12 cellular contexts compared by ENCODE assay signal in genomic region chr7:1054438-1055083, GRCh38. TPM values are rescaled to one million over a fixed set of nuclear protein-coding genes. Genes with fewer than 3 reads are reported as not detected.
DNase-seq lines count a peak whose midpoint lies in the region; FAIRE-seq and TF ChIP-seq lines count a peak whose summit lies in the region.
"Had no signal": no experiment of that assay in that cellular context is flagged by ENCODE, and none has a peak within 500 bp of the region (broad histone marks: within the 10 kb centered on the region; RNA-seq: fewer than 3 reads in every experiment).

No MANE protein-coding gene starts in this region.

- H3K4me1 ChIP-seq in A673 (ENCODE audit: insufficient read depth, low read length, poor library complexity, severe bottlenecking) (peaks cover 40% of the 10 kb centered on the region), Loucy (ENCODE audit: insufficient read depth, low read length, poor library complexity, severe bottlenecking) (peaks cover 66% of the 10 kb centered on the region), neuronal stem cell (ENCODE audit: control insufficient read depth in 2 of 2, insufficient read depth in 1 of 2, low read depth in 1 of 2, low read length in 2 of 2) (peaks cover 24 to 37% of the 10 kb centered on the region in 2 donors), GM23248 (ENCODE audit: insufficient read depth) (no peaks in the 10 kb centered on the region)
- H3K4me1 ChIP-seq: HAP-1 had no signal

- TF ChIP-seq CTCF in A673 (conservative IDR thresholded peaks at IDR 0.05; ENCODE audit: low read depth, low read length): no peak
- TF ChIP-seq CTCF in Loucy (conservative IDR thresholded peaks at IDR 0.05; ENCODE audit: low read length): no peak

- in situ Hi-C loops in GM23248 (cut with MboI): no loop called here

- H3K27me3 ChIP-seq in A673 (replicated peaks; ENCODE audit: insufficient read depth, low read depth, low read length, poor library complexity): no peaks in the 10 kb centered on the region
- H3K27me3 ChIP-seq in Loucy (ENCODE audit: insufficient read depth, low read length, poor library complexity, severe bottlenecking): no peaks in the 10 kb centered on the region
- H3K27me3 ChIP-seq in neuronal stem cell (ENCODE audit: control insufficient read depth in 3 of 3, insufficient read depth in 3 of 3, low read depth in 1 of 3, low read length in 3 of 3): no peaks in the 10 kb centered on the region
- H3K27me3 ChIP-seq in GM23248 (replicated peaks; ENCODE audit: insufficient read depth): no peaks in the 10 kb centered on the region
- H3K27me3 ChIP-seq: cardiac muscle cell had no signal

- peak overlapping the region; percentile 69 for H2BK15ac ChIP-seq in neuronal stem cell (ENCODE audit: low read length)

- no peak overlapping the region for H3K4me3 Mint-ChIP-seq in activated CD4-positive, alpha-beta memory T cell treated with anti-CD3 and anti-CD28 coated beads, Interleukin-2, amount 10 ng/mL, durations not matched to agents 7 days and 5 days
- H3K4me3 Mint-ChIP-seq: natural killer cell treated with Interleukin-12 subunit alpha and Interleukin-12 subunit beta and Interleukin-15 and Interleukin-18, amount 100 ng/mL, for 72 hours had no signal

- H3K14ac ChIP-seq in neuronal stem cell (ENCODE audit: low read length): peak overlapping the region; percentile 3

- intact Hi-C loops in A673 (cut with micrococcal nuclease; ENCODE audit: unreplicated experiment): no loop called here

- H3K36me3 Mint-ChIP-seq in activated CD4-positive, alpha-beta memory T cell treated with anti-CD3 and anti-CD28 coated beads, Interleukin-2, amount 10 ng/mL, durations not matched to agents 7 days and 5 days (ENCODE audit: low read depth): peaks cover 7% of the 10 kb centered on the region
- H3K36me3 Mint-ChIP-seq: natural killer cell treated with Interleukin-12 subunit alpha and Interleukin-12 subunit beta and Interleukin-15 and Interleukin-18, amount 100 ng/mL, for 72 hours had no signal

- BruUV-seq in A673 (replicated peaks; lab: Mats Ljungman, UMichigan): no TSS peak

- no peaks in the 10 kb centered on the region for H3K9me2 ChIP-seq in Loucy (replicated peaks; ENCODE audit: low read depth, low read length)
- H3K9me2 ChIP-seq in GM23248 (ENCODE audit: insufficient read depth): no peaks in the 10 kb centered on the region

- peak overlapping the region; percentile 80 for H3K23ac ChIP-seq in neuronal stem cell (ENCODE audit: low read depth, low read length, poor library complexity)

- no peaks in the 10 kb centered on the region for H3K9me3 ChIP-seq in A673 (ENCODE audit: low read depth, low read length, poor library complexity, severe bottlenecking)
- H3K9me3 ChIP-seq in Loucy (ENCODE audit: insufficient read depth, low read depth, low read length): no peaks in the 10 kb centered on the region
- no peaks in the 10 kb centered on the region for H3K9me3 ChIP-seq in neuronal stem cell (replicated peaks in 1 of 2; ENCODE audit: control insufficient read depth in 2 of 2, insufficient read depth in 1 of 2, low read depth in 1 of 2, low read length in 2 of 2)
- no peaks in the 10 kb centered on the region for H3K9me3 ChIP-seq in GM23248 (ENCODE audit: low read depth)
- H3K9me3 ChIP-seq: HAP-1 had no signal

- H3K4ac ChIP-seq in neuronal stem cell (ENCODE audit: low read length): peak overlapping the region; percentile 55

- peak overlapping the region; percentile 94 for H3K18ac ChIP-seq in neuronal stem cell (ENCODE audit: low read length)

- no peak overlapping the region for H4K8ac ChIP-seq in neuronal stem cell (ENCODE audit: low read depth, low read length)

- H3K4me1 Mint-ChIP-seq in activated CD4-positive, alpha-beta memory T cell treated with anti-CD3 and anti-CD28 coated beads, Interleukin-2, amount 10 ng/mL, durations not matched to agents 7 days and 5 days: peaks cover 35% of the 10 kb centered on the region

- H3K4me2 ChIP-seq in Loucy (ENCODE audit: low read depth, low read length, poor library complexity, severe bottlenecking) (peak overlapping the region; percentile 95), neuronal stem cell (ENCODE audit: insufficient read depth, low read length, poor library complexity, severe bottlenecking) (no peak overlapping the region), GM23248 (ENCODE audit: unreplicated experiment) (no peak overlapping the region)

- peak overlapping the region; percentile 46 for H2BK12ac ChIP-seq in neuronal stem cell (ENCODE audit: low read length)

- no peak overlapping the region for H3K27ac Mint-ChIP-seq in activated CD4-positive, alpha-beta memory T cell treated with anti-CD3 and anti-CD28 coated beads, Interleukin-2, amount 10 ng/mL, durations not matched to agents 7 days and 5 days
- H3K27ac Mint-ChIP-seq: natural killer cell treated with Interleukin-12 subunit alpha and Interleukin-12 subunit beta and Interleukin-15 and Interleukin-18, amount 100 ng/mL, for 72 hours had no signal

- peak overlapping the region; percentile 44 for H2BK5ac ChIP-seq in neuronal stem cell (ENCODE audit: low read length)

- H3K27ac ChIP-seq in A673 (ENCODE audit: low read depth, low read length, poor library complexity, severe bottlenecking): peak overlapping the region; percentile 68
- peak overlapping the region; percentile 65 for H3K27ac ChIP-seq in neuronal stem cell (replicated peaks; ENCODE audit: low read length)
- no peak overlapping the region for H3K27ac ChIP-seq in GM23248
- H3K27ac ChIP-seq: cardiac muscle cell had no signal

- DNase-seq in A673 (ENCODE audit: low spot score) (no peak), frontal cortex (ENCODE audit: low spot score in 2 of 2) (peak; percentile 72 to 77), neuronal stem cell (ENCODE audit: low spot score) (no peak), GM23248 (no peak), NOMO-1 treated with DMSO at 0.1 percent for 48 hours (lab: John Stamatoyannopoulos, UW; ENCODE audit: unreplicated experiment) (no peak), UCSD-AML1 (lab: John Stamatoyannopoulos, UW; ENCODE audit: unreplicated experiment) (no peak)
- no peak for DNase-seq in activated CD4-positive, alpha-beta memory T cell treated with anti-CD3 and anti-CD28 coated beads, Interleukin-2, amount 10 ng/mL, durations not matched to agents 7 days and 5 days
- DNase-seq: NCI-H1105 had no signal

- H3K9me3 Mint-ChIP-seq in activated CD4-positive, alpha-beta memory T cell treated with anti-CD3 and anti-CD28 coated beads, Interleukin-2, amount 10 ng/mL, durations not matched to agents 7 days and 5 days: no peaks in the 10 kb centered on the region
- H3K9me3 Mint-ChIP-seq: natural killer cell treated with Interleukin-12 subunit alpha and Interleukin-12 subunit beta and Interleukin-15 and Interleukin-18, amount 100 ng/mL, for 72 hours had no signal

- H3K79me2 ChIP-seq in Loucy (ENCODE audit: insufficient read depth, low read length) (peaks cover 53% of the 10 kb centered on the region), GM23248 (ENCODE audit: insufficient read depth) (no peaks in the 10 kb centered on the region)

- no peak overlapping the region for H3K4me3 ChIP-seq in A673 (ENCODE audit: low read depth, low read length, poor library complexity, severe bottlenecking)
- H3K4me3 ChIP-seq in Loucy (ENCODE audit: low read length, poor library complexity, severe bottlenecking): peak overlapping the region; percentile 87
- H3K4me3 ChIP-seq in neuronal stem cell (ENCODE audit: low read length in 2 of 2): no peak overlapping the region
- no peak overlapping the region for H3K4me3 ChIP-seq in GM23248
- H3K4me3 ChIP-seq: cardiac muscle cell, HAP-1 had no signal

- H4K20me1 ChIP-seq in Loucy (ENCODE audit: insufficient read depth, low read length, poor library complexity, severe bottlenecking) (peaks cover 12% of the 10 kb centered on the region), GM23248 (ENCODE audit: insufficient read depth) (no peaks in the 10 kb centered on the region)

- peak overlapping the region; percentile 57 for H2BK120ac ChIP-seq in neuronal stem cell (ENCODE audit: low read depth, low read length)

- CTCF ChIA-PET in A673 (lab: Charles Lee): interaction anchor here (0.5 kb wide), 1 partner anchor 32 kb away, joined by 6 read pairs; no protein-coding TSS in a partner anchor
- CTCF ChIA-PET in activated CD4-positive, alpha-beta memory T cell treated with anti-CD3 and anti-CD28 coated beads, Interleukin-2, amount 10 ng/mL, durations not matched to agents 7 days and 5 days (lab: Charles Lee): interaction anchor here (0.9 to 3.1 kb wide), 3 partner anchors 10 to 61 kb away, joined by 3 to 14 read pairs (median 7); partner anchors contain the start of gene GPR146

- no peaks in the 10 kb centered on the region for H3K27me3 Mint-ChIP-seq in activated CD4-positive, alpha-beta memory T cell treated with anti-CD3 and anti-CD28 coated beads, Interleukin-2, amount 10 ng/mL, durations not matched to agents 7 days and 5 days

- FAIRE-seq in frontal cortex (lab: Jason Lieb, UNC): no peak

- H4K91ac ChIP-seq in neuronal stem cell (ENCODE audit: low read depth, low read length, poor library complexity): peak overlapping the region; percentile 68

- H2AFZ ChIP-seq in Loucy (ENCODE audit: low read length): no peak overlapping the region
- no peak overlapping the region for H2AFZ ChIP-seq in neuronal stem cell (ENCODE audit: low read length)
- H2AFZ ChIP-seq in GM23248: no peak overlapping the region

- H3F3A ChIP-seq in Loucy (ENCODE audit: low read depth): peaks cover 6% of the 10 kb centered on the region
- no peaks in the 10 kb centered on the region for H3F3A ChIP-seq in GM23248 (ENCODE audit: insufficient read depth)

- WGBS in neuronal stem cell (ENCODE audit: extremely low coverage in 2 of 2, insufficient read length in 2 of 2, insufficient replicate concordance in 1 of 2), 2 donors: no CpG with 5 or more reads among the region's 37 CpGs
- WGBS in GM23248 (ENCODE audit: low coverage in 1 of 2, low lambda C conversion rate in 2 of 2, missing lambda C conversion rate in 2 of 2), 2 experiments: 83 to 87% methylated on average over 32 to 37 of the region's 37 CpGs

- H3K36me3 ChIP-seq in A673 (ENCODE audit: insufficient read depth, low read length, poor library complexity, severe bottlenecking): no peaks in the 10 kb centered on the region
- no peaks in the 10 kb centered on the region for H3K36me3 ChIP-seq in Loucy (ENCODE audit: insufficient read depth, low read length)
- H3K36me3 ChIP-seq in neuronal stem cell (replicated peaks in 1 of 2; ENCODE audit: control insufficient read depth in 2 of 2, insufficient read depth in 2 of 2, low read length in 2 of 2): peaks cover 7 to 9% of the 10 kb centered on the region in 2 donors
- H3K36me3 ChIP-seq in GM23248 (ENCODE audit: low read depth): no peaks in the 10 kb centered on the region
- H3K36me3 ChIP-seq: cardiac muscle cell, HAP-1 had no signal

- peak overlapping the region; percentile 66 for H2AK5ac ChIP-seq in neuronal stem cell (ENCODE audit: low read depth, low read length)

- peaks cover 11% of the 10 kb centered on the region for H3K79me1 ChIP-seq in neuronal stem cell (ENCODE audit: low read depth, low read length)

- POLR2A ChIA-PET in A673 (lab: Charles Lee; ENCODE audit: low non-redundant PET): no interaction called here
- POLR2A ChIA-PET in activated CD4-positive, alpha-beta memory T cell treated with anti-CD3 and anti-CD28 coated beads, Interleukin-2, amount 10 ng/mL, durations not matched to agents 7 days and 5 days (lab: Charles Lee): interaction anchor here (1.0 to 1.5 kb wide), 2 partner anchors 10 to 178 kb away, joined by 3 to 5 read pairs; partner anchors contain the start of gene GPR146

- H3K9ac ChIP-seq in Loucy (ENCODE audit: low read depth, low read length, poor library complexity, severe bottlenecking) (peak overlapping the region; percentile 98), neuronal stem cell (ENCODE audit: low read depth, low read length, poor library complexity) (peak overlapping the region; percentile 74), GM23248 (no peak overlapping the region)

RNA-seq across cellular contexts. Expression of gene GPR146, which starts 10.2 kb away (rescaled TPM):
- total RNA-seq in A673 (2021): 0.95 and 2.4 TPM in 2 replicates
- 0.82 TPM for total RNA-seq in frontal cortex
- 1.7 TPM for polyA plus RNA-seq in neuronal stem cell (2013, experiment 1 of 2)
- 1.5 TPM for polyA plus RNA-seq in neuronal stem cell (2013, experiment 2 of 2)
- total RNA-seq in GM23248 (2014; rRNA removed; shearing (Covaris generic)): 9.7 and 10.2 TPM in 2 replicates
- 4.3 and 5.1 TPM in 2 replicates for polyA plus RNA-seq in GM23248 (2016; fragmentation: Nextera tagmentation; extraction: Ambion mirVana)
- 10 to 100 TPM; 10.0 to 10.1 TPM for total RNA-seq in activated CD4-positive, alpha-beta memory T cell treated with anti-CD3 and anti-CD28 coated beads, Interleukin-2, amount 10 ng/mL, durations not matched to agents 7 days and 5 days

RNA-seq across cellular contexts. Expression of gene GPER1, which starts 33.4 kb away (rescaled TPM):
- total RNA-seq in A673 (2021) (0.37 and 0.63 TPM in 2 replicates), frontal cortex (1.6 TPM)
- polyA plus RNA-seq in neuronal stem cell (2013, experiment 1 of 2): 0.63 TPM
- polyA plus RNA-seq in neuronal stem cell (2013, experiment 2 of 2): 0.66 TPM
- 3.4 and 6.7 TPM in 2 replicates for total RNA-seq in GM23248 (2014; rRNA removed; shearing (Covaris generic))
- polyA plus RNA-seq in GM23248 (2016; fragmentation: Nextera tagmentation; extraction: Ambion mirVana): 5.6 and 6.7 TPM in 2 replicates
- total RNA-seq in activated CD4-positive, alpha-beta memory T cell treated with anti-CD3 and anti-CD28 coated beads, Interleukin-2, amount 10 ng/mL, durations not matched to agents 7 days and 5 days: under 1 TPM in 1 of 2 experiments, not detected in 1; 0.15 TPM
- total RNA-seq: natural killer cell treated with Interleukin-12 subunit alpha and Interleukin-12 subunit beta and Interleukin-15 and Interleukin-18, amount 100 ng/mL, for 72 hours had no signal

Comparison
In these comparisons a context has a peak if more than half of its experiments do, and no peak if none do; other contexts are left out.
1. DNase-seq: peak in frontal cortex (2 of 2); none in A673 (single experiment), neuronal stem cell (single experiment), GM23248 (single experiment), activated CD4-positive, alpha-beta memory T cell treated with anti-CD3 and anti-CD28 coated beads, Interleukin-2, amount 10 ng/mL, durations not matched to agents 7 days and 5 days (single experiment), NOMO-1 treated with DMSO at 0.1 percent for 48 hours (single experiment) and UCSD-AML1 (single experiment).